Comparison of ENCODE assay signal across 2 cellular contexts in genomic region chr14:54805080-54805479, GRCh38.
TF ChIP-seq lines count a peak whose summit lies in the region.

No MANE protein-coding gene starts in this region.

TF ChIP-seq in GM23338, 12 proteins besides CTCF, POLR2A, EP300 and RAD21 (continued from another document):
- no peak for TF ChIP-seq JUNB (IDR thresholded peaks at IDR 0.05; ENCODE audit: unreplicated experiment)
- no peak for TF ChIP-seq ETS1 (IDR thresholded peaks at IDR 0.05)
- TF ChIP-seq ZNF462 (CRISPR knock-in tag; IDR thresholded peaks at IDR 0.05), result no peak
- no peak for TF ChIP-seq EZH2 (IDR thresholded peaks at IDR 0.05; ENCODE audit: low read depth, unreplicated experiment)
- no peak for TF ChIP-seq POLR2AphosphoS5 (IDR thresholded peaks at IDR 0.05; ENCODE audit: low read depth)
- no peak for TF ChIP-seq REST (IDR thresholded peaks at IDR 0.05; ENCODE audit: unreplicated experiment)
- TF ChIP-seq ZNF331 (CRISPR knock-in tag; IDR thresholded peaks at IDR 0.05; ENCODE audit: low read depth), result no peak
- TF ChIP-seq ZNF114 (CRISPR knock-in tag; IDR thresholded peaks at IDR 0.05), result no peak
- TF ChIP-seq CREB1 (CRISPR knock-in tag; IDR thresholded peaks at IDR 0.05; ENCODE audit: low read depth), result no peak
- no peak for TF ChIP-seq STAT1 (IDR thresholded peaks at IDR 0.05; ENCODE audit: unreplicated experiment)

TF ChIP-seq in K562, 482 proteins besides CTCF, POLR2A, EP300 and RAD21 (continued from another document):
- TF ChIP-seq EZH2 (IDR thresholded peaks at IDR 0.05; ENCODE audit: borderline replicate concordance, low read depth, low read length) (no peak), MECOM (CRISPR knock-in tag; IDR thresholded peaks at IDR 0.05) (no peak), E2F3 (CRISPR knock-in tag; IDR thresholded peaks at IDR 0.05) (no peak), ZNF696 (CRISPR knock-in tag; conservative IDR thresholded peaks at IDR 0.05) (no peak), NEUROD1 (IDR thresholded peaks at IDR 0.05; ENCODE audit: borderline replicate concordance, low read depth, low read length, partially characterized antibody) (no peak), IRF9 (tag; IDR thresholded peaks at IDR 0.05) (no peak), ZKSCAN1 (IDR thresholded peaks at IDR 0.05; ENCODE audit: low read depth, low read length) (no peak)
TF ChIP-seq in K562: peak in this region for 0.
